1 cellular context compared by ENCODE assay signal in the genomic region with DNA sequence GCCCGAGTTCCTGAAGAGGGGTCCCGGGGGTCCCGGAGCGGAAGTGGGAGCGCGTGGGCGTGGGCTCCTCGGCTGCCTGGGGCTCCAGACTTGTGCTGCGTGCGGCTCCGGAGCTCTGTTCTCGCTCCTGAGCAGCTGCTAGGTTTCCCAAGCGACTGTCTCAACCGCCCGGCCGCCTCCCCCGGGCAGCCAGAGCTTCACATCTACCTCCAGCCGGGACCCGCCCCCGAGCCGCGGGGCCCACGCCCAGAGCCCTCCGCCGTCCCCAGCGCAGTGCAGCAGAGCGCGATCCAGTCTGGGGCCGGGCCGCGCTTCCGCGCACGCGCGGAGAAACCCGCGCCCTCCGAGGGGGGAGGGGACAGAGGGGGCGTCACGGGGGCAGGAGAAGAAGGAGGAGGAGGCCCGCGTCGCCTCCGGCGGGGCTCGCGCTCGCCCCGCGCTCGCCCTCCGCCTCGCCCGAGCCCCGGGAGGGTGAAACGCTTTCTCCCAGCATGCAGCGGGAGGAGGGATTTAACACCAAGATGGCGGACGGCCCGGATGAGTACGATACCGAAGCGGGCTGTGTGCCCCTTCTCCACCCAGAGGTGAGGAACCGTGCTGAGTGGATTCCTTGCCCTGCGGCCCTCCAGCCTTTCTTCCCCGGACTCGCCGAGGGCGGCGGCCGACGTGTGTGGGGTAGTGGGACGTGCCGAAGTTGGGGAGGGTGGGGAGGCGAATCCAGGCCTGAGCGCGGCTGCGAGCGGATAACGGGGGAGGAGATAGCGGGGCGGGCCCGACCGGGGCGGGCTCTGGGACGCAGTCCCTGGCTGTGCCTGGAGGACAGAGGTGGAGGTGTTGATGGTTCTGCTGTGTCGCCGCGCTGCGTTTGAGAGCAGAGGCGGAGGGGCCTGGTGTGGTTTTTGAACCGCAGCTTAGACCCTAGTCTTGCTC.
TF ChIP-seq lines count a peak whose summit lies in the region.

A gene with protein sequence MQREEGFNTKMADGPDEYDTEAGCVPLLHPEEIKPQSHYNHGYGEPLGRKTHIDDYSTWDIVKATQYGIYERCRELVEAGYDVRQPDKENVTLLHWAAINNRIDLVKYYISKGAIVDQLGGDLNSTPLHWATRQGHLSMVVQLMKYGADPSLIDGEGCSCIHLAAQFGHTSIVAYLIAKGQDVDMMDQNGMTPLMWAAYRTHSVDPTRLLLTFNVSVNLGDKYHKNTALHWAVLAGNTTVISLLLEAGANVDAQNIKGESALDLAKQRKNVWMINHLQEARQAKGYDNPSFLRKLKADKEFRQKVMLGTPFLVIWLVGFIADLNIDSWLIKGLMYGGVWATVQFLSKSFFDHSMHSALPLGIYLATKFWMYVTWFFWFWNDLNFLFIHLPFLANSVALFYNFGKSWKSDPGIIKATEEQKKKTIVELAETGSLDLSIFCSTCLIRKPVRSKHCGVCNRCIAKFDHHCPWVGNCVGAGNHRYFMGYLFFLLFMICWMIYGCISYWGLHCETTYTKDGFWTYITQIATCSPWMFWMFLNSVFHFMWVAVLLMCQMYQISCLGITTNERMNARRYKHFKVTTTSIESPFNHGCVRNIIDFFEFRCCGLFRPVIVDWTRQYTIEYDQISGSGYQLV (plus strand): TSS at position 370 of the 930 bp plus-strand sequence. CDS start 122 bp downstream, at position 492.

TF ChIP-seq in HepG2, 621 proteins besides CTCF, POLR2A, EP300 and RAD21 (continued from another document and continues in another):
- TF ChIP-seq, protein P1, sequence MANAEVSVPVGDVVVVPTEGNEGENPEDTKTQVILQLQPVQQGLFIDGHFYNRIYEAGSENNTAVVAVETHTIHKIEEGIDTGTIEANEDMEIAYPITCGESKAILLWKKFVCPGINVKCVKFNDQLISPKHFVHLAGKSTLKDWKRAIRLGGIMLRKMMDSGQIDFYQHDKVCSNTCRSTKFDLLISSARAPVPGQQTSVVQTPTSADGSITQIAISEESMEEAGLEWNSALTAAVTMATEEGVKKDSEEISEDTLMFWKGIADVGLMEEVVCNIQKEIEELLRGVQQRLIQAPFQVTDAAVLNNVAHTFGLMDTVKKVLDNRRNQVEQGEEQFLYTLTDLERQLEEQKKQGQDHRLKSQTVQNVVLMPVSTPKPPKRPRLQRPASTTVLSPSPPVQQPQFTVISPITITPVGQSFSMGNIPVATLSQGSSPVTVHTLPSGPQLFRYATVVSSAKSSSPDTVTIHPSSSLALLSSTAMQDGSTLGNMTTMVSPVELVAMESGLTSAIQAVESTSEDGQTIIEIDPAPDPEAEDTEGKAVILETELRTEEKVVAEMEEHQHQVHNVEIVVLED (CRISPR knock-in tag; IDR thresholded peaks at IDR 0.05; ENCODE audit: borderline replicate concordance) = peak; percentile 71; the same call in 1 of the 2 replicates
- TF ChIP-seq ZNF501 (CRISPR knock-in tag; IDR thresholded peaks at IDR 0.05) = peak; percentile 29; the same call in 1 of the 2 replicates
- TF ChIP-seq, protein P2, sequence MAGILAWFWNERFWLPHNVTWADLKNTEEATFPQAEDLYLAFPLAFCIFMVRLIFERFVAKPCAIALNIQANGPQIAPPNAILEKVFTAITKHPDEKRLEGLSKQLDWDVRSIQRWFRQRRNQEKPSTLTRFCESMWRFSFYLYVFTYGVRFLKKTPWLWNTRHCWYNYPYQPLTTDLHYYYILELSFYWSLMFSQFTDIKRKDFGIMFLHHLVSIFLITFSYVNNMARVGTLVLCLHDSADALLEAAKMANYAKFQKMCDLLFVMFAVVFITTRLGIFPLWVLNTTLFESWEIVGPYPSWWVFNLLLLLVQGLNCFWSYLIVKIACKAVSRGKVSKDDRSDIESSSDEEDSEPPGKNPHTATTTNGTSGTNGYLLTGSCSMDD (CRISPR knock-in tag; IDR thresholded peaks at IDR 0.05) = no peak
- peak; percentile 97 for TF ChIP-seq MAZ (IDR thresholded peaks at IDR 0.05; ENCODE audit: borderline replicate concordance, low read depth, low read length)
- TF ChIP-seq MAZ (CRISPR knock-in tag; IDR thresholded peaks at IDR 0.05; ENCODE audit: low read depth) = peak; percentile 88
- TF ChIP-seq TBP (CRISPR knock-in tag; IDR thresholded peaks at IDR 0.05) = 0 out of 2 replicates have a peak, but pooled peaks have one; percentile 60
- no peak for TF ChIP-seq ZNF44 (CRISPR knock-in tag; IDR thresholded peaks at IDR 0.05)
- TF ChIP-seq, protein P3, sequence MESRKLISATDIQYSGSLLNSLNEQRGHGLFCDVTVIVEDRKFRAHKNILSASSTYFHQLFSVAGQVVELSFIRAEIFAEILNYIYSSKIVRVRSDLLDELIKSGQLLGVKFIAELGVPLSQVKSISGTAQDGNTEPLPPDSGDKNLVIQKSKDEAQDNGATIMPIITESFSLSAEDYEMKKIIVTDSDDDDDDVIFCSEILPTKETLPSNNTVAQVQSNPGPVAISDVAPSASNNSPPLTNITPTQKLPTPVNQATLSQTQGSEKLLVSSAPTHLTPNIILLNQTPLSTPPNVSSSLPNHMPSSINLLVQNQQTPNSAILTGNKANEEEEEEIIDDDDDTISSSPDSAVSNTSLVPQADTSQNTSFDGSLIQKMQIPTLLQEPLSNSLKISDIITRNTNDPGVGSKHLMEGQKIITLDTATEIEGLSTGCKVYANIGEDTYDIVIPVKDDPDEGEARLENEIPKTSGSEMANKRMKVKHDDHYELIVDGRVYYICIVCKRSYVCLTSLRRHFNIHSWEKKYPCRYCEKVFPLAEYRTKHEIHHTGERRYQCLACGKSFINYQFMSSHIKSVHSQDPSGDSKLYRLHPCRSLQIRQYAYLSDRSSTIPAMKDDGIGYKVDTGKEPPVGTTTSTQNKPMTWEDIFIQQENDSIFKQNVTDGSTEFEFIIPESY (CRISPR knock-in tag; IDR thresholded peaks at IDR 0.05) = no peak; the same call in 1 of the 2 replicates
- TF ChIP-seq ESRRA (CRISPR knock-in tag; IDR thresholded peaks at IDR 0.05; ENCODE audit: low read depth) = 0 out of 2 replicates have a peak, but pooled peaks have one; percentile 19
- no peak for TF ChIP-seq NONO (IDR thresholded peaks at IDR 0.05)
- peak; percentile 86 for TF ChIP-seq NONO (CRISPR knock-in tag; conservative IDR thresholded peaks at IDR 0.05)
- TF ChIP-seq ZNF589 (CRISPR knock-in tag; conservative IDR thresholded peaks at IDR 0.05) = peak; percentile 90
- TF ChIP-seq, protein P4, sequence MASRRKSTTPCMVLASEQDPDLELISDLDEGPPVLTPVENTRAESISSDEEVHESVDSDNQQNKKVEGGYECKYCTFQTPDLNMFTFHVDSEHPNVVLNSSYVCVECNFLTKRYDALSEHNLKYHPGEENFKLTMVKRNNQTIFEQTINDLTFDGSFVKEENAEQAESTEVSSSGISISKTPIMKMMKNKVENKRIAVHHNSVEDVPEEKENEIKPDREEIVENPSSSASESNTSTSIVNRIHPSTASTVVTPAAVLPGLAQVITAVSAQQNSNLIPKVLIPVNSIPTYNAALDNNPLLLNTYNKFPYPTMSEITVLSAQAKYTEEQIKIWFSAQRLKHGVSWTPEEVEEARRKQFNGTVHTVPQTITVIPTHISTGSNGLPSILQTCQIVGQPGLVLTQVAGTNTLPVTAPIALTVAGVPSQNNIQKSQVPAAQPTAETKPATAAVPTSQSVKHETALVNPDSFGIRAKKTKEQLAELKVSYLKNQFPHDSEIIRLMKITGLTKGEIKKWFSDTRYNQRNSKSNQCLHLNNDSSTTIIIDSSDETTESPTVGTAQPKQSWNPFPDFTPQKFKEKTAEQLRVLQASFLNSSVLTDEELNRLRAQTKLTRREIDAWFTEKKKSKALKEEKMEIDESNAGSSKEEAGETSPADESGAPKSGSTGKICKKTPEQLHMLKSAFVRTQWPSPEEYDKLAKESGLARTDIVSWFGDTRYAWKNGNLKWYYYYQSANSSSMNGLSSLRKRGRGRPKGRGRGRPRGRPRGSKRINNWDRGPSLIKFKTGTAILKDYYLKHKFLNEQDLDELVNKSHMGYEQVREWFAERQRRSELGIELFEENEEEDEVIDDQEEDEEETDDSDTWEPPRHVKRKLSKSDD (CRISPR knock-in tag; IDR thresholded peaks at IDR 0.05; ENCODE audit: low read depth) = peak; percentile 85
- TF ChIP-seq ZNF772 (CRISPR knock-in tag; IDR thresholded peaks at IDR 0.05) = 0 out of 2 replicates have a peak, but pooled peaks have one; percentile 52
- TF ChIP-seq JARID2 (CRISPR knock-in tag; IDR thresholded peaks at IDR 0.05; ENCODE audit: insufficient replicate concordance) = peak; percentile 45
- TF ChIP-seq ZNF777 (CRISPR knock-in tag; IDR thresholded peaks at IDR 0.05) = no peak; the same call in 1 of the 2 replicates
- no peak for TF ChIP-seq ZFP62 (CRISPR knock-in tag; IDR thresholded peaks at IDR 0.05)
- TF ChIP-seq FOSL2 (CRISPR knock-in tag; IDR thresholded peaks at IDR 0.05) = no peak; the same call in 1 of the 2 replicates
- TF ChIP-seq SAFB2 (CRISPR knock-in tag; IDR thresholded peaks at IDR 0.05; ENCODE audit: borderline replicate concordance, low read depth) = no peak
- 0 out of 2 replicates have a peak, but pooled peaks have one; percentile 33 for TF ChIP-seq JUNB (CRISPR knock-in tag; IDR thresholded peaks at IDR 0.05; ENCODE audit: borderline replicate concordance)
- no peak for TF ChIP-seq ATRX (CRISPR knock-in tag; IDR thresholded peaks at IDR 0.05; ENCODE audit: borderline replicate concordance)
- peak; percentile 91 for TF ChIP-seq POGZ (CRISPR knock-in tag; IDR thresholded peaks at IDR 0.05)
- TF ChIP-seq SCMH1 (CRISPR knock-in tag; IDR thresholded peaks at IDR 0.05; ENCODE audit: borderline replicate concordance) = no peak
- TF ChIP-seq, protein P5, sequence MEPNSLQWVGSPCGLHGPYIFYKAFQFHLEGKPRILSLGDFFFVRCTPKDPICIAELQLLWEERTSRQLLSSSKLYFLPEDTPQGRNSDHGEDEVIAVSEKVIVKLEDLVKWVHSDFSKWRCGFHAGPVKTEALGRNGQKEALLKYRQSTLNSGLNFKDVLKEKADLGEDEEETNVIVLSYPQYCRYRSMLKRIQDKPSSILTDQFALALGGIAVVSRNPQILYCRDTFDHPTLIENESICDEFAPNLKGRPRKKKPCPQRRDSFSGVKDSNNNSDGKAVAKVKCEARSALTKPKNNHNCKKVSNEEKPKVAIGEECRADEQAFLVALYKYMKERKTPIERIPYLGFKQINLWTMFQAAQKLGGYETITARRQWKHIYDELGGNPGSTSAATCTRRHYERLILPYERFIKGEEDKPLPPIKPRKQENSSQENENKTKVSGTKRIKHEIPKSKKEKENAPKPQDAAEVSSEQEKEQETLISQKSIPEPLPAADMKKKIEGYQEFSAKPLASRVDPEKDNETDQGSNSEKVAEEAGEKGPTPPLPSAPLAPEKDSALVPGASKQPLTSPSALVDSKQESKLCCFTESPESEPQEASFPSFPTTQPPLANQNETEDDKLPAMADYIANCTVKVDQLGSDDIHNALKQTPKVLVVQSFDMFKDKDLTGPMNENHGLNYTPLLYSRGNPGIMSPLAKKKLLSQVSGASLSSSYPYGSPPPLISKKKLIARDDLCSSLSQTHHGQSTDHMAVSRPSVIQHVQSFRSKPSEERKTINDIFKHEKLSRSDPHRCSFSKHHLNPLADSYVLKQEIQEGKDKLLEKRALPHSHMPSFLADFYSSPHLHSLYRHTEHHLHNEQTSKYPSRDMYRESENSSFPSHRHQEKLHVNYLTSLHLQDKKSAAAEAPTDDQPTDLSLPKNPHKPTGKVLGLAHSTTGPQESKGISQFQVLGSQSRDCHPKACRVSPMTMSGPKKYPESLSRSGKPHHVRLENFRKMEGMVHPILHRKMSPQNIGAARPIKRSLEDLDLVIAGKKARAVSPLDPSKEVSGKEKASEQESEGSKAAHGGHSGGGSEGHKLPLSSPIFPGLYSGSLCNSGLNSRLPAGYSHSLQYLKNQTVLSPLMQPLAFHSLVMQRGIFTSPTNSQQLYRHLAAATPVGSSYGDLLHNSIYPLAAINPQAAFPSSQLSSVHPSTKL (CRISPR knock-in tag; IDR thresholded peaks at IDR 0.05) = peak; percentile 38
- peak; percentile 60; the same call in 1 of the 2 replicates for TF ChIP-seq ZNF235 (CRISPR knock-in tag; IDR thresholded peaks at IDR 0.05; ENCODE audit: borderline replicate concordance)
- TF ChIP-seq, protein P6, sequence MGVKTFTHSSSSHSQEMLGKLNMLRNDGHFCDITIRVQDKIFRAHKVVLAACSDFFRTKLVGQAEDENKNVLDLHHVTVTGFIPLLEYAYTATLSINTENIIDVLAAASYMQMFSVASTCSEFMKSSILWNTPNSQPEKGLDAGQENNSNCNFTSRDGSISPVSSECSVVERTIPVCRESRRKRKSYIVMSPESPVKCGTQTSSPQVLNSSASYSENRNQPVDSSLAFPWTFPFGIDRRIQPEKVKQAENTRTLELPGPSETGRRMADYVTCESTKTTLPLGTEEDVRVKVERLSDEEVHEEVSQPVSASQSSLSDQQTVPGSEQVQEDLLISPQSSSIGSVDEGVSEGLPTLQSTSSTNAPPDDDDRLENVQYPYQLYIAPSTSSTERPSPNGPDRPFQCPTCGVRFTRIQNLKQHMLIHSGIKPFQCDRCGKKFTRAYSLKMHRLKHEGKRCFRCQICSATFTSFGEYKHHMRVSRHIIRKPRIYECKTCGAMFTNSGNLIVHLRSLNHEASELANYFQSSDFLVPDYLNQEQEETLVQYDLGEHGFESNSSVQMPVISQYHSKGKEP (CRISPR knock-in tag; IDR thresholded peaks at IDR 0.05) = 0 out of 2 replicates have a peak, but pooled peaks have one; percentile 64
- no peak; the same call in 1 of the 2 replicates for TF ChIP-seq SNAPC2 (CRISPR knock-in tag; IDR thresholded peaks at IDR 0.05)
- TF ChIP-seq SP2 (CRISPR knock-in tag; IDR thresholded peaks at IDR 0.05) = peak; percentile 43; the same call in 1 of the 2 replicates
- TF ChIP-seq ZNF446 (CRISPR knock-in tag; IDR thresholded peaks at IDR 0.05) = 0 out of 2 replicates have a peak, but pooled peaks have one; percentile 53
- TF ChIP-seq MXD4 (CRISPR knock-in tag; IDR thresholded peaks at IDR 0.05) = peak; percentile 77; the same call in 1 of the 2 replicates
- TF ChIP-seq, protein P7, sequence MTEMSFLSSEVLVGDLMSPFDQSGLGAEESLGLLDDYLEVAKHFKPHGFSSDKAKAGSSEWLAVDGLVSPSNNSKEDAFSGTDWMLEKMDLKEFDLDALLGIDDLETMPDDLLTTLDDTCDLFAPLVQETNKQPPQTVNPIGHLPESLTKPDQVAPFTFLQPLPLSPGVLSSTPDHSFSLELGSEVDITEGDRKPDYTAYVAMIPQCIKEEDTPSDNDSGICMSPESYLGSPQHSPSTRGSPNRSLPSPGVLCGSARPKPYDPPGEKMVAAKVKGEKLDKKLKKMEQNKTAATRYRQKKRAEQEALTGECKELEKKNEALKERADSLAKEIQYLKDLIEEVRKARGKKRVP (CRISPR knock-in tag; IDR thresholded peaks at IDR 0.05) = peak in 1 of 2 experiments; percentile 62; a peak in 2 of 4 replicates
- no peak for TF ChIP-seq RFX5 (IDR thresholded peaks at IDR 0.05; ENCODE audit: low read depth, low read length)
- TF ChIP-seq SOX13 (IDR thresholded peaks at IDR 0.05) = no peak; the same call in 1 of the 2 replicates
- no peak for TF ChIP-seq SOX13 (CRISPR knock-in tag; conservative IDR thresholded peaks at IDR 0.05 in 1 of 2, IDR thresholded peaks at IDR 0.05 in 1 of 2)
